10 cellular contexts compared by ENCODE assay signal in the genomic region with DNA sequence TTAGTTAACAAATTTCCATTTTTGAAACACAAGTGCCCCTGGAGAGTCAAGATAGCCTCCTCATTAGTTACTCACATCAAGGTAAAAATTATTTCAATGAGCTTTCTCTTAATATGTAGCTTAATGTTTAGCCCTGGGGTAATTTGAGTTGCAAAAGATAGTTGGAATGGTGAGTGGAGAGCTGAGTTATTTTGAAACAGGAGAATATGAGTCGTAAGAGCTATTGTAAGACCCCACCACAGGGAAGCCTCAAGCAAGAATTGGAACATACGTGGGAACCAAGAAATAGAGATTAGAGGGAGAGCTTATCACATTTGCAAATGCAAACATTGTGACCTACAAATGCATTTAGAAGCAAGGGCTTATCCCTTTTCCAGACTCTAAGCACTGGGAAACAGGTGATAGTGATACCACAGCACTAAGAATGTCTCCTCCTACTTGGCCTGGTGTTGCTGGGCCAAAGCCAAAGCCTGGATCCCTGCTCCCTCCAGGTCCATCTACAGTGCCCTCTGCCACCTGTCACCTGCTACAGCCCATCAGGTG.
A peak's percentile ranks its signal among the peaks of the same experiment; 100 is the strongest.
DNase-seq lines count a peak whose midpoint lies in the region; ATAC-seq and TF ChIP-seq lines count a peak whose summit lies in the region.
"Had no signal": no experiment of that assay in that cellular context is flagged by ENCODE, and none has a peak within 500 bp of the region (broad histone marks: within the 10 kb centered on the region; RNA-seq: fewer than 3 reads in every experiment).

No MANE protein-coding gene starts in this region.

- TF ChIP-seq CTCF in PC-3 (conservative IDR thresholded peaks at IDR 0.05; ENCODE audit: low read depth, low read length) (no peak), stomach (IDR thresholded peaks at IDR 0.05) (no peak)

- no peaks in the 10 kb centered on the region for H3K9me2 ChIP-seq in PC-3 (replicated peaks; ENCODE audit: low read length)

- H3K9me3 ChIP-seq in PC-3 (ENCODE audit: low read length): no peaks in the 10 kb centered on the region
- H3K9me3 ChIP-seq in stomach: no peaks in the 10 kb centered on the region
- H3K9me3 ChIP-seq: A549 had no signal

- peaks cover 9% of the 10 kb centered on the region for H3F3A ChIP-seq in PC-3 (ENCODE audit: low read length, unreplicated experiment)

- peak overlapping the region; percentile 74 for H3K27ac ChIP-seq in PC-3 (ENCODE audit: low read length)
- H3K27ac ChIP-seq in stomach: peak overlapping the region in 2 of 5 donors; percentile 9 to 29

- CTCF ChIA-PET in PC-3 (lab: Charles Lee): interaction anchor here (0.7 kb wide), 1 partner anchor 149 kb away, joined by 3 read pairs; no protein-coding TSS in a partner anchor

- no peak overlapping the region for H2AFZ ChIP-seq in PC-3 (ENCODE audit: low read length)

- peaks cover 34% of the 10 kb centered on the region for H3K4me1 ChIP-seq in PC-3 (ENCODE audit: insufficient read depth, low read length)
- peaks cover 5 to 22% (median 7%) of the 10 kb centered on the region in 4 donors for H3K4me1 ChIP-seq in stomach

- no peak overlapping the region for H3K4me3 Mint-ChIP-seq in activated naive CD4-positive, alpha-beta T cell treated with anti-CD3 and anti-CD28 coated beads, Interleukin-2, amount 50 U/mL, for 24 hours
- H3K4me3 Mint-ChIP-seq: activated B cell treated with CpG ODN at 0.5 μM for 24 hours had no signal

- no peak overlapping the region for H3K9ac ChIP-seq in PC-3 (ENCODE audit: low read length)

- DNase-seq in activated naive CD4-positive, alpha-beta T cell treated with anti-CD3 and anti-CD28 coated beads, Interleukin-2, amount 50 U/mL, for 16 hours: no peak
- peak; percentile 41 for DNase-seq in PC-3
- DNase-seq in fibroblast of peridontal ligament (ENCODE audit: extremely low read depth): peak; percentile 19
- peak; percentile 62 for DNase-seq in stomach
- DNase-seq in posterior cingulate gyrus: no peak
- no peak for DNase-seq in NCI-H1694 (lab: John Stamatoyannopoulos, UW)
- DNase-seq: activated B cell treated with CpG ODN at 0.5 μM for 24 hours had no signal

- POLR2A ChIA-PET in PC-3 (lab: Charles Lee; ENCODE audit: unreplicated experiment): no interaction called here

- TF ChIP-seq POLR2A in stomach (IDR thresholded peaks at IDR 0.05): no peak

- H3K4me3 ChIP-seq in PC-3 (ENCODE audit: low read length) (no peak overlapping the region), stomach (no peak overlapping the region)
- H3K4me3 ChIP-seq: A549 had no signal

- ATAC-seq in PC-3 (no peak), HG03280 (IDR thresholded peaks at IDR 0.05; ENCODE audit: unreplicated experiment) (no peak)

- WGBS in stomach, 5 donors: 17 to 41% (median 24%) methylated on average over 2 of the region's 2 CpGs

- H3K27me3 ChIP-seq in PC-3 (ENCODE audit: low read length): no peaks in the 10 kb centered on the region
- no peaks in the 10 kb centered on the region for H3K27me3 ChIP-seq in stomach

- H3K36me3 ChIP-seq in PC-3 (ENCODE audit: low read depth, low read length) (no peaks in the 10 kb centered on the region), stomach (no peaks in the 10 kb centered on the region)

- no peaks in the 10 kb centered on the region for H3K36me3 Mint-ChIP-seq in activated naive CD4-positive, alpha-beta T cell treated with anti-CD3 and anti-CD28 coated beads, Interleukin-2, amount 50 U/mL, for 24 hours

- intact Hi-C loops in PC-3 (cut with micrococcal nuclease) (loop anchor here (5.0 kb wide), 2 partner anchors 278 to 337 kb away; no protein-coding TSS in a partner anchor), stomach (cut with DNase I; ENCODE audit: low total_unique reads) (no loop called here), posterior cingulate gyrus (cut with DNase I) (no loop called here)

- no peaks in the 10 kb centered on the region for H3K9me3 Mint-ChIP-seq in activated naive CD4-positive, alpha-beta T cell treated with anti-CD3 and anti-CD28 coated beads, Interleukin-2, amount 50 U/mL, for 24 hours
- H3K9me3 Mint-ChIP-seq: activated B cell treated with CpG ODN at 0.5 μM for 24 hours had no signal

- H3K4me1 Mint-ChIP-seq in activated naive CD4-positive, alpha-beta T cell treated with anti-CD3 and anti-CD28 coated beads, Interleukin-2, amount 50 U/mL, for 24 hours: peaks cover 17% of the 10 kb centered on the region
- H3K4me1 Mint-ChIP-seq: activated B cell treated with CpG ODN at 0.5 μM for 24 hours had no signal

- BruUV-seq in PC-3 (replicated peaks; lab: Mats Ljungman, UMichigan): no TSS peak

- H3K27ac Mint-ChIP-seq in activated naive CD4-positive, alpha-beta T cell treated with anti-CD3 and anti-CD28 coated beads, Interleukin-2, amount 50 U/mL, for 24 hours: peak overlapping the region; percentile 5
- H3K27ac Mint-ChIP-seq: activated B cell treated with CpG ODN at 0.5 μM for 24 hours had no signal

- H4K20me1 ChIP-seq in PC-3 (ENCODE audit: low read length): no peaks in the 10 kb centered on the region

- H3K27me3 Mint-ChIP-seq in activated naive CD4-positive, alpha-beta T cell treated with anti-CD3 and anti-CD28 coated beads, Interleukin-2, amount 50 U/mL, for 24 hours: peaks cover 5% of the 10 kb centered on the region
- H3K27me3 Mint-ChIP-seq: activated B cell treated with CpG ODN at 0.5 μM for 24 hours had no signal

- no peaks in the 10 kb centered on the region for H3K79me2 ChIP-seq in PC-3 (ENCODE audit: low read length)

- no peak for TF ChIP-seq EP300 in stomach (IDR thresholded peaks at IDR 0.05)

- peak overlapping the region; percentile 21; the same call in 1 of the 2 replicates for H3K4me2 ChIP-seq in PC-3 (ENCODE audit: low read length)

Comparison
In these comparisons a context has a peak if more than half of its experiments do, and no peak if none do; other contexts are left out.
1. DNase-seq: peak in PC-3 (single experiment), fibroblast of peridontal ligament (single experiment) and stomach (single experiment); none in activated naive CD4-positive, alpha-beta T cell treated with anti-CD3 and anti-CD28 coated beads, Interleukin-2, amount 50 U/mL, for 16 hours (single experiment), posterior cingulate gyrus (0 of 10) and NCI-H1694 (single experiment).